ENCODE assay signal across 23 cellular contexts in genomic region chr5:44942524-44943001, GRCh38.
DNase-seq lines count a peak whose midpoint lies in the region; ATAC-seq lines count a peak whose summit lies in the region.
"Had no signal": no experiment of that assay in that cellular context is flagged by ENCODE, and none has a peak within 500 bp of the region (broad histone marks: within the 10 kb centered on the region; RNA-seq: fewer than 3 reads in every experiment).

No MANE protein-coding gene starts in this region.

- no peak overlapping the region for H3K23ac ChIP-seq in mesendoderm (ENCODE audit: low read length)

- no peak overlapping the region for H3K4me2 ChIP-seq in mesendoderm (ENCODE audit: low read length)

- H3K27ac Mint-ChIP-seq in stimulated activated naive B cell treated with anti-CD40 and anti-IgM and Interleukin-4, amounts not matched to agents 10 μg/mL and 1 μg/mL and 100 μg/mL, for 72 hours = no peak overlapping the region
- H3K27ac Mint-ChIP-seq: CD4-positive, CD25-positive, alpha-beta regulatory T cell; memory B cell; naive thymus-derived CD8-positive, alpha-beta T cell had no signal

- ATAC-seq in stimulated activated naive B cell treated with anti-CD40 and anti-IgM and Interleukin-4, amounts not matched to agents 10 μg/mL and 1 μg/mL and 100 μg/mL, for 72 hours (replicated peaks) = no peak
- ATAC-seq: naive thymus-derived CD8-positive, alpha-beta T cell had no signal

- no peak overlapping the region for H2BK15ac ChIP-seq in mesendoderm (replicated peaks; ENCODE audit: low read depth)

- no peak overlapping the region for H3K9ac ChIP-seq in NT2/D1 (ENCODE audit: insufficient read length, low read depth)
- no peak overlapping the region for H3K9ac ChIP-seq in mesendoderm (ENCODE audit: low read length)

- H3K4me1 ChIP-seq in NT2/D1 (ENCODE audit: insufficient read depth, insufficient read length) (no peaks in the 10 kb centered on the region), mesendoderm (ENCODE audit: control insufficient read depth, low read depth, low read length) (no peaks in the 10 kb centered on the region)
- H3K4me1 ChIP-seq: prostate gland, thyroid gland had no signal

- H3K27ac ChIP-seq in caudate nucleus (ENCODE audit: low read depth, low read length) (peak overlapping the region; percentile 58), mesendoderm (ENCODE audit: low read depth, low read length) (no peak overlapping the region)
- H3K27ac ChIP-seq: prostate gland, thyroid gland, VCaP had no signal

- H3K4me1 Mint-ChIP-seq in stimulated activated naive B cell treated with anti-CD40 and anti-IgM and Interleukin-4, amounts not matched to agents 10 μg/mL and 1 μg/mL and 100 μg/mL, for 72 hours = no peaks in the 10 kb centered on the region
- H3K4me1 Mint-ChIP-seq: CD4-positive, CD25-positive, alpha-beta regulatory T cell; memory B cell; naive thymus-derived CD8-positive, alpha-beta T cell had no signal

- H2AK5ac ChIP-seq in mesendoderm (ENCODE audit: low read length) = no peak overlapping the region

- H3K4me3 Mint-ChIP-seq in stimulated activated naive B cell treated with anti-CD40 and anti-IgM and Interleukin-4, amounts not matched to agents 10 μg/mL and 1 μg/mL and 100 μg/mL, for 72 hours = no peak overlapping the region
- H3K4me3 Mint-ChIP-seq: CD4-positive, CD25-positive, alpha-beta regulatory T cell; memory B cell; naive thymus-derived CD8-positive, alpha-beta T cell had no signal

- intact Hi-C loops in posterior cingulate gyrus (cut with DNase I) = no loop called here

- DNase-seq in ELR (ENCODE audit: low read depth) (peak; percentile 3), NT2/D1 (ENCODE audit: low read depth, low spot score) (peak; percentile 13), caudate nucleus (lab: John Stamatoyannopoulos, UW) (peak in 1 of 61 donors; percentile 18), mesendoderm (peak; percentile 18), NCI-H1417 treated with DMSO at 0.1 percent for 48 hours (lab: John Stamatoyannopoulos, UW) (no peak), epidermal melanocyte (ENCODE audit: insufficient read length, low spot score) (no peak), posterior cingulate gyrus (no peak)
- no peak for DNase-seq in stimulated activated naive B cell treated with anti-CD40 and anti-IgM and Interleukin-4, amounts not matched to agents 10 μg/mL and 1 μg/mL and 100 μg/mL, for 72 hours
- DNase-seq: activated CD8-positive, alpha-beta memory T cell treated with anti-CD3 and anti-CD28 coated beads, Interleukin-2, amount 50 U/mL, for 4 hours; activated effector memory CD4-positive, alpha-beta T cell treated with anti-CD3 and anti-CD28 coated beads, Interleukin-2, amount 50 U/mL, for 16 hours; CD4-positive, CD25-positive, alpha-beta regulatory T cell; DMS 273 treated with DMSO at 0.1 percent for 48 hours; HCEC 1CT; naive thymus-derived CD8-positive, alpha-beta T cell; NCI-H1105 treated with DMSO at 0.1 percent for 48 hours; NCI-H524; SHP77 treated with DMSO at 0.1 percent for 48 hours; stimulated activated naive CD4-positive, alpha-beta T cell treated with Interleukin-2 at 50 U/mL for 16 hours; T-helper 1 cell; thyroid gland had no signal

- no peak overlapping the region for H3K4ac ChIP-seq in mesendoderm (ENCODE audit: low read depth, low read length)

- H3K36me3 ChIP-seq in NT2/D1 (ENCODE audit: insufficient read depth, insufficient read length, low read length) (no peaks in the 10 kb centered on the region), mesendoderm (ENCODE audit: control insufficient read depth, insufficient read depth, low read length) (no peaks in the 10 kb centered on the region)
- H3K36me3 ChIP-seq: prostate gland, thyroid gland had no signal

- no peaks in the 10 kb centered on the region; the same call in 1 of the 2 replicates for H3K9me3 ChIP-seq in NT2/D1 (ENCODE audit: insufficient read depth, low read length)
- H3K9me3 ChIP-seq: prostate gland, thyroid gland had no signal

- no peak overlapping the region for H3K56ac ChIP-seq in mesendoderm (ENCODE audit: low read length)

- H2BK120ac ChIP-seq in mesendoderm (ENCODE audit: low read depth, low read length) = no peak overlapping the region

- WGBS in mesendoderm (ENCODE audit: extremely low coverage, insufficient coverage, low lambda C conversion rate) = no CpG with 5 or more reads among the region's 4 CpGs

- peaks cover 3% of the 10 kb centered on the region in 2 donors for H3K9me3 Mint-ChIP-seq in stimulated activated naive B cell treated with anti-CD40 and anti-IgM and Interleukin-4, amounts not matched to agents 10 μg/mL and 1 μg/mL and 100 μg/mL, for 72 hours

- H3K79me1 ChIP-seq in mesendoderm (ENCODE audit: low read length) = no peaks in the 10 kb centered on the region

- H4K8ac ChIP-seq in mesendoderm (ENCODE audit: low read depth, low read length) = no peak overlapping the region

- no peak overlapping the region for H2BK5ac ChIP-seq in mesendoderm (ENCODE audit: low read length)

- no peaks in the 10 kb centered on the region for H3K36me3 Mint-ChIP-seq in stimulated activated naive B cell treated with anti-CD40 and anti-IgM and Interleukin-4, amounts not matched to agents 10 μg/mL and 1 μg/mL and 100 μg/mL, for 72 hours
- H3K36me3 Mint-ChIP-seq: CD4-positive, CD25-positive, alpha-beta regulatory T cell had no signal

- no peaks in the 10 kb centered on the region for H3K27me3 Mint-ChIP-seq in stimulated activated naive B cell treated with anti-CD40 and anti-IgM and Interleukin-4, amounts not matched to agents 10 μg/mL and 1 μg/mL and 100 μg/mL, for 72 hours
- H3K27me3 Mint-ChIP-seq: CD4-positive, CD25-positive, alpha-beta regulatory T cell had no signal

- H4K5ac ChIP-seq in mesendoderm (ENCODE audit: low read length) = no peak overlapping the region

- H3K79me2 ChIP-seq in mesendoderm (ENCODE audit: control insufficient read depth, insufficient read depth, low read length) = no peaks in the 10 kb centered on the region

- H3K18ac ChIP-seq in mesendoderm (ENCODE audit: low read length) = no peak overlapping the region

- no peaks in the 10 kb centered on the region for H3K27me3 ChIP-seq in NT2/D1 (ENCODE audit: insufficient read depth, insufficient read length)
- no peaks in the 10 kb centered on the region for H3K27me3 ChIP-seq in mesendoderm (ENCODE audit: insufficient read depth, low read length, poor library complexity)
- H3K27me3 ChIP-seq: thyroid gland had no signal

- H3K4me3 ChIP-seq in NT2/D1 (ENCODE audit: insufficient read length, low read depth) (no peak overlapping the region), mesendoderm (ENCODE audit: low read length) (no peak overlapping the region)
- H3K4me3 ChIP-seq: prostate gland, thyroid gland had no signal

Comparison
In these comparisons a context has a peak if more than half of its experiments do, and no peak if none do; other contexts are left out.
1. DNase-seq: peak in ELR (single experiment), NT2/D1 (single experiment) and mesendoderm (single experiment); none in stimulated activated naive B cell treated with anti-CD40 and anti-IgM and Interleukin-4, amounts not matched to agents 10 μg/mL and 1 μg/mL and 100 μg/mL, for 72 hours (single experiment), NCI-H1417 treated with DMSO at 0.1 percent for 48 hours (single experiment), epidermal melanocyte (single experiment) and posterior cingulate gyrus (0 of 10).